ENCODE assay signal across 8 cellular contexts in genomic region chr11:14743667-14744066, GRCh38.
DNase-seq lines count a peak whose midpoint lies in the region; ATAC-seq and TF ChIP-seq lines count a peak whose summit lies in the region.
"Not testable (repeated sequence)": the region's sequence is repeated elsewhere in the genome, so short reads cannot be mapped to it uniquely, and the experiment has no call there.

No MANE protein-coding gene starts in this region.

- H3K27ac Mint-ChIP-seq in CD4-positive, alpha-beta T cell: peak overlapping the region; percentile 5
- peak overlapping the region; percentile 42 for H3K27ac Mint-ChIP-seq in T-helper 1 cell treated with Interleukin-12 subunit alpha and Interleukin-12 subunit beta and Interleukin-4 antibody, amounts not matched to agents 30 μg/mL and 1 μg/mL, for 36 hours
- peak overlapping the region; percentile 54 for H3K27ac Mint-ChIP-seq in activated CD4-positive, alpha-beta memory T cell treated with anti-CD3 and anti-CD28 coated beads for 36 hours
- H3K27ac Mint-ChIP-seq in activated T-cell treated with anti-CD3 and anti-CD28 coated beads, Interleukin-2, amount 50 U/mL, for 72 hours: not testable (repeated sequence)
- H3K27ac Mint-ChIP-seq in activated naive CD4-positive, alpha-beta T cell treated with anti-CD3 and anti-CD28 coated beads for 36 hours: peak overlapping the region; percentile 39
- peak overlapping the region; percentile 30 for H3K27ac Mint-ChIP-seq in activated naive CD8-positive, alpha-beta T cell treated with anti-CD3 and anti-CD28 coated beads for 36 hours
- peak overlapping the region; percentile 7 to 81 (median 45) for H3K27ac Mint-ChIP-seq in naive thymus-derived CD4-positive, alpha-beta T cell
- H3K27ac Mint-ChIP-seq in stimulated activated naive CD8-positive, alpha-beta T cell treated with anti-CD3 and anti-CD28 coated beads, Interleukin-15, amount 100 ng/mL, for 72 hours: peak overlapping the region in 1 of 2 donors; percentile 31

- H3K9me3 ChIP-seq in CD4-positive, alpha-beta T cell (ENCODE audit: control insufficient read depth, low read length): not testable (repeated sequence)
- H3K9me3 ChIP-seq in naive thymus-derived CD4-positive, alpha-beta T cell (ENCODE audit: control insufficient read depth in 2 of 3, low read length in 3 of 3): peaks cover 0 to 13% (median 0%) of the 10 kb centered on the region in 3 experiments

- peaks cover 15% of the 10 kb centered on the region for H3K9me3 Mint-ChIP-seq in CD4-positive, alpha-beta T cell
- peaks cover 26% of the 10 kb centered on the region for H3K9me3 Mint-ChIP-seq in T-helper 1 cell treated with Interleukin-12 subunit alpha and Interleukin-12 subunit beta and Interleukin-4 antibody, amounts not matched to agents 30 μg/mL and 1 μg/mL, for 36 hours
- peaks cover 33% of the 10 kb centered on the region for H3K9me3 Mint-ChIP-seq in activated CD4-positive, alpha-beta memory T cell treated with anti-CD3 and anti-CD28 coated beads for 36 hours
- H3K9me3 Mint-ChIP-seq in activated T-cell treated with anti-CD3 and anti-CD28 coated beads, Interleukin-2, amount 50 U/mL, for 72 hours: peaks cover 6 to 13% of the 10 kb centered on the region in 2 donors
- H3K9me3 Mint-ChIP-seq in activated naive CD4-positive, alpha-beta T cell treated with anti-CD3 and anti-CD28 coated beads for 36 hours: peaks cover 26% of the 10 kb centered on the region
- H3K9me3 Mint-ChIP-seq in activated naive CD8-positive, alpha-beta T cell treated with anti-CD3 and anti-CD28 coated beads for 36 hours: peaks cover 47% of the 10 kb centered on the region
- H3K9me3 Mint-ChIP-seq in naive thymus-derived CD4-positive, alpha-beta T cell: peaks cover 4 to 51% (median 16%) of the 10 kb centered on the region in 11 donors
- peaks cover 20 to 22% of the 10 kb centered on the region in 2 donors for H3K9me3 Mint-ChIP-seq in stimulated activated naive CD8-positive, alpha-beta T cell treated with anti-CD3 and anti-CD28 coated beads, Interleukin-15, amount 100 ng/mL, for 72 hours

- not testable (repeated sequence) for H3K4me3 ChIP-seq in naive thymus-derived CD4-positive, alpha-beta T cell (ENCODE audit: low read length)

- H3K36me3 ChIP-seq in naive thymus-derived CD4-positive, alpha-beta T cell (ENCODE audit: control insufficient read depth in 2 of 3, insufficient read depth in 3 of 3, low read length in 3 of 3): not testable (repeated sequence)

- H3K36me3 Mint-ChIP-seq in CD4-positive, alpha-beta T cell (ENCODE audit: low read depth): peaks cover 65% of the 10 kb centered on the region
- peaks cover 48% of the 10 kb centered on the region for H3K36me3 Mint-ChIP-seq in T-helper 1 cell treated with Interleukin-12 subunit alpha and Interleukin-12 subunit beta and Interleukin-4 antibody, amounts not matched to agents 30 μg/mL and 1 μg/mL, for 36 hours (ENCODE audit: low read depth)
- H3K36me3 Mint-ChIP-seq in activated CD4-positive, alpha-beta memory T cell treated with anti-CD3 and anti-CD28 coated beads for 36 hours: peaks cover 35% of the 10 kb centered on the region
- H3K36me3 Mint-ChIP-seq in activated T-cell treated with anti-CD3 and anti-CD28 coated beads, Interleukin-2, amount 50 U/mL, for 72 hours (ENCODE audit: insufficient read depth in 2 of 2): peaks cover 14 to 43% of the 10 kb centered on the region in 2 donors
- peaks cover 31% of the 10 kb centered on the region for H3K36me3 Mint-ChIP-seq in activated naive CD4-positive, alpha-beta T cell treated with anti-CD3 and anti-CD28 coated beads for 36 hours (ENCODE audit: low read depth)
- peaks cover 77% of the 10 kb centered on the region for H3K36me3 Mint-ChIP-seq in activated naive CD8-positive, alpha-beta T cell treated with anti-CD3 and anti-CD28 coated beads for 36 hours
- H3K36me3 Mint-ChIP-seq in naive thymus-derived CD4-positive, alpha-beta T cell: peaks cover 24 to 65% (median 59%) of the 10 kb centered on the region in 5 donors

- not testable (repeated sequence) for H3K27me3 ChIP-seq in CD4-positive, alpha-beta T cell (ENCODE audit: control insufficient read depth, insufficient read depth, low read length); naive thymus-derived CD4-positive, alpha-beta T cell (ENCODE audit: control insufficient read depth in 2 of 2, insufficient read depth in 2 of 2, low read length in 2 of 2)

- DNase-seq in CD4-positive, alpha-beta T cell; activated T-cell treated with anti-CD3 and anti-CD28 coated beads, Interleukin-2, amount 50 U/mL, for 72 hours; activated naive CD8-positive, alpha-beta T cell treated with anti-CD3 and anti-CD28 coated beads for 36 hours; naive thymus-derived CD4-positive, alpha-beta T cell; stimulated activated naive CD8-positive, alpha-beta T cell treated with anti-CD3 and anti-CD28 coated beads, Interleukin-15, amount 100 ng/mL, for 72 hours: not testable (repeated sequence)
- peak; percentile 24 for DNase-seq in activated CD4-positive, alpha-beta memory T cell treated with anti-CD3 and anti-CD28 coated beads for 36 hours
- peak; percentile 30 for DNase-seq in activated naive CD4-positive, alpha-beta T cell treated with anti-CD3 and anti-CD28 coated beads for 36 hours

- H3K4me3 Mint-ChIP-seq in CD4-positive, alpha-beta T cell; T-helper 1 cell treated with Interleukin-12 subunit alpha and Interleukin-12 subunit beta and Interleukin-4 antibody, amounts not matched to agents 30 μg/mL and 1 μg/mL, for 36 hours; activated CD4-positive, alpha-beta memory T cell treated with anti-CD3 and anti-CD28 coated beads for 36 hours; activated naive CD4-positive, alpha-beta T cell treated with anti-CD3 and anti-CD28 coated beads for 36 hours; activated naive CD8-positive, alpha-beta T cell treated with anti-CD3 and anti-CD28 coated beads for 36 hours: not testable (repeated sequence)
- peak overlapping the region; percentile 6 to 41 for H3K4me3 Mint-ChIP-seq in activated T-cell treated with anti-CD3 and anti-CD28 coated beads, Interleukin-2, amount 50 U/mL, for 72 hours
- peak overlapping the region in 7 of 10 donors; percentile 28 to 55 (median 39) for H3K4me3 Mint-ChIP-seq in naive thymus-derived CD4-positive, alpha-beta T cell
- H3K4me3 Mint-ChIP-seq in stimulated activated naive CD8-positive, alpha-beta T cell treated with anti-CD3 and anti-CD28 coated beads, Interleukin-15, amount 100 ng/mL, for 72 hours: peak overlapping the region; percentile 41 to 45

- POLR2A ChIA-PET in CD4-positive, alpha-beta T cell (lab: Charles Lee): interaction anchor here (1.2 kb wide), 1 partner anchor 21 kb away, joined by 3 read pairs; no protein-coding TSS in a partner anchor
- POLR2A ChIA-PET in activated CD4-positive, alpha-beta memory T cell treated with anti-CD3 and anti-CD28 coated beads for 36 hours (lab: Charles Lee); naive thymus-derived CD4-positive, alpha-beta T cell (lab: Charles Lee): not testable (repeated sequence)

- intact Hi-C loops in CD4-positive, alpha-beta T cell (cut with DNase I, micrococcal nuclease); activated CD4-positive, alpha-beta memory T cell treated with anti-CD3 and anti-CD28 coated beads for 36 hours (cut with micrococcal nuclease); activated naive CD4-positive, alpha-beta T cell treated with anti-CD3 and anti-CD28 coated beads for 36 hours (cut with micrococcal nuclease); naive thymus-derived CD4-positive, alpha-beta T cell (cut with micrococcal nuclease): not testable (repeated sequence)

- TF ChIP-seq CTCF in CD4-positive, alpha-beta T cell (IDR thresholded peaks at IDR 0.05): not testable (repeated sequence)

- not testable (repeated sequence) for ATAC-seq in CD4-positive, alpha-beta T cell (ENCODE audit: poor library complexity); activated T-cell treated with anti-CD3 and anti-CD28 coated beads, Interleukin-2, amount 50 U/mL, for 72 hours (replicated peaks in 1 of 2); naive thymus-derived CD4-positive, alpha-beta T cell
- peak; percentile 59 for ATAC-seq in stimulated activated naive CD8-positive, alpha-beta T cell treated with anti-CD3 and anti-CD28 coated beads, Interleukin-15, amount 100 ng/mL, for 72 hours

- not testable (repeated sequence) for H3K27ac ChIP-seq in CD4-positive, alpha-beta T cell (ENCODE audit: low read depth, low read length); naive thymus-derived CD4-positive, alpha-beta T cell (ENCODE audit: low read depth, low read length)

- peaks cover 2 to 11% of the 10 kb centered on the region in 2 donors for H3K4me1 ChIP-seq in naive thymus-derived CD4-positive, alpha-beta T cell (ENCODE audit: control insufficient read depth in 2 of 2, insufficient read depth in 2 of 2, low read length in 2 of 2)

- CTCF ChIA-PET in CD4-positive, alpha-beta T cell (lab: Charles Lee); activated CD4-positive, alpha-beta memory T cell treated with anti-CD3 and anti-CD28 coated beads for 36 hours (lab: Charles Lee); naive thymus-derived CD4-positive, alpha-beta T cell (lab: Charles Lee): not testable (repeated sequence)
- CTCF ChIA-PET in activated naive CD4-positive, alpha-beta T cell treated with anti-CD3 and anti-CD28 coated beads for 36 hours (lab: Charles Lee): interaction anchor here (2.6 kb wide), 1 partner anchor 8 kb away, joined by 11 read pairs; no protein-coding TSS in a partner anchor

- peaks cover 71% of the 10 kb centered on the region for H3K4me1 Mint-ChIP-seq in CD4-positive, alpha-beta T cell (ENCODE audit: low read depth)
- peaks cover 60% of the 10 kb centered on the region for H3K4me1 Mint-ChIP-seq in T-helper 1 cell treated with Interleukin-12 subunit alpha and Interleukin-12 subunit beta and Interleukin-4 antibody, amounts not matched to agents 30 μg/mL and 1 μg/mL, for 36 hours (ENCODE audit: low read depth)
- peaks cover 55% of the 10 kb centered on the region for H3K4me1 Mint-ChIP-seq in activated CD4-positive, alpha-beta memory T cell treated with anti-CD3 and anti-CD28 coated beads for 36 hours (ENCODE audit: low read depth)
- peaks cover 57% of the 10 kb centered on the region for H3K4me1 Mint-ChIP-seq in activated T-cell treated with anti-CD3 and anti-CD28 coated beads, Interleukin-2, amount 50 U/mL, for 72 hours (ENCODE audit: low read depth)
- H3K4me1 Mint-ChIP-seq in activated naive CD4-positive, alpha-beta T cell treated with anti-CD3 and anti-CD28 coated beads for 36 hours (ENCODE audit: low read depth): peaks cover 66% of the 10 kb centered on the region
- peaks cover 61% of the 10 kb centered on the region for H3K4me1 Mint-ChIP-seq in activated naive CD8-positive, alpha-beta T cell treated with anti-CD3 and anti-CD28 coated beads for 36 hours
- H3K4me1 Mint-ChIP-seq in naive thymus-derived CD4-positive, alpha-beta T cell: peaks cover 37 to 84% (median 71%) of the 10 kb centered on the region in 7 donors
- H3K4me1 Mint-ChIP-seq in stimulated activated naive CD8-positive, alpha-beta T cell treated with anti-CD3 and anti-CD28 coated beads, Interleukin-15, amount 100 ng/mL, for 72 hours: peaks cover 80% of the 10 kb centered on the region

- not testable (repeated sequence) for H3K27me3 Mint-ChIP-seq in CD4-positive, alpha-beta T cell; T-helper 1 cell treated with Interleukin-12 subunit alpha and Interleukin-12 subunit beta and Interleukin-4 antibody, amounts not matched to agents 30 μg/mL and 1 μg/mL, for 36 hours (ENCODE audit: low read depth); activated CD4-positive, alpha-beta memory T cell treated with anti-CD3 and anti-CD28 coated beads for 36 hours; activated T-cell treated with anti-CD3 and anti-CD28 coated beads, Interleukin-2, amount 50 U/mL, for 72 hours (ENCODE audit: low read depth); activated naive CD4-positive, alpha-beta T cell treated with anti-CD3 and anti-CD28 coated beads for 36 hours (ENCODE audit: low read depth); activated naive CD8-positive, alpha-beta T cell treated with anti-CD3 and anti-CD28 coated beads for 36 hours; naive thymus-derived CD4-positive, alpha-beta T cell; stimulated activated naive CD8-positive, alpha-beta T cell treated with anti-CD3 and anti-CD28 coated beads, Interleukin-15, amount 100 ng/mL, for 72 hours
